2 cellular contexts compared by ENCODE assay signal in the genomic region with DNA sequence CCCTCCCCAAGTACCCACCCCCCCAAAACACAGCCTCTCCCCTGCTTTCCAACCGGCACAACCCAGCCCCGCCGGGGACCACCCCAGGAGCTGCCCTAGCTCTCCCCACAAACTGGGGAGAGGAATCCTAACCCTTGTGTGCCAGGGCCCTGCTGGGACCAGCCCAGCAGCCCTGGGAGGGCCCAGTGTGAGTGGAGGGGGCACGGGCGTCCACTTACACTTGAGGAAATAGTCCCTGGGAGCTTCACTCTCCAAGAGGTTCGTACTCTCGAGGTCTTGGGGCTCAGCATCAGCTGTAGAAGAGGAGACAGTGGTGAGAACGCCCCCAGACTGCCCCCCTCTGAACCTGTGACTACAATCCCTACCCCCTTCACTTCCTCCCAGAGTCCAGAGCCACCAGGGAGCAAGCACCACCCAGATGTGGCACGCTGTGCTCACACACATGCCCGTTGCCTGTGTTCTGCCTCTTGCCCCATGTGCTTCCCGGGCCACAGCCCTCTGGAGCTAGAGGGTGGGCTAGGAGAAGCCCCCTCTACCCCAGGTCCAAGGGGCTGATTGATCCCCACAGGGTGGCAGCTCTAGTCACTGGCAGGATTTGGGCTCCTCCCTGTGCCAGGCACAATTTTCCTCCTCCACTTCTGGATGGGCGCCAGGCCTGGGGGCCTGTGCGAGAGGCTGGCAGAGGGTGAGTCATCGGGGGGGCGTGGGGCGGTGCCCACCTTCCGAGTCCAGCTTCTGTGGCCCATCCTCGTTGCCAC.
TF ChIP-seq lines count a peak whose summit lies in the region.

No MANE protein-coding gene starts in this region.

TF ChIP-seq in A549, 52 proteins besides CTCF, POLR2A, EP300 and RAD21:
- TF ChIP-seq FOSL2 (IDR thresholded peaks at IDR 0.05) (no peak), FOSL2 (CRISPR knock-in tag; IDR thresholded peaks at IDR 0.05) (peak; percentile 84), ZNF302 (CRISPR knock-in tag; IDR thresholded peaks at IDR 0.05) (no peak)

TF ChIP-seq in K562, 482 proteins besides CTCF, POLR2A, EP300 and RAD21:
- TF ChIP-seq CSDE1 (IDR thresholded peaks at IDR 0.05) (no peak), ZNF668 (CRISPR knock-in tag; IDR thresholded peaks at IDR 0.05) (no peak), ZNF444 (CRISPR knock-in tag; IDR thresholded peaks at IDR 0.05) (no peak), ZNF274 (IDR thresholded peaks at IDR 0.05; ENCODE audit: borderline replicate concordance, low read depth, low read length) (no peak), ZNF165 (CRISPR knock-in tag; IDR thresholded peaks at IDR 0.05; ENCODE audit: borderline replicate concordance) (no peak), RBFOX2 (IDR thresholded peaks at IDR 0.05; ENCODE audit: low read depth, low read length) (0 out of 2 replicates have a peak, but pooled peaks have one; percentile 17), SPI1 (IDR thresholded peaks at IDR 0.05; ENCODE audit: borderline replicate concordance, low read depth, low read length) (0 out of 2 replicates have a peak, but pooled peaks have one; percentile 6), STAG1 (CRISPR knock-in tag; IDR thresholded peaks at IDR 0.05; ENCODE audit: borderline replicate concordance) (no peak), CBFA2T2 (conservative IDR thresholded peaks at IDR 0.05) (no peak), PHTF2 (CRISPR knock-in tag; IDR thresholded peaks at IDR 0.05) (no peak), ZNF253 (CRISPR knock-in tag; conservative IDR thresholded peaks at IDR 0.05) (no peak)
- TF ChIP-seq, protein P1, sequence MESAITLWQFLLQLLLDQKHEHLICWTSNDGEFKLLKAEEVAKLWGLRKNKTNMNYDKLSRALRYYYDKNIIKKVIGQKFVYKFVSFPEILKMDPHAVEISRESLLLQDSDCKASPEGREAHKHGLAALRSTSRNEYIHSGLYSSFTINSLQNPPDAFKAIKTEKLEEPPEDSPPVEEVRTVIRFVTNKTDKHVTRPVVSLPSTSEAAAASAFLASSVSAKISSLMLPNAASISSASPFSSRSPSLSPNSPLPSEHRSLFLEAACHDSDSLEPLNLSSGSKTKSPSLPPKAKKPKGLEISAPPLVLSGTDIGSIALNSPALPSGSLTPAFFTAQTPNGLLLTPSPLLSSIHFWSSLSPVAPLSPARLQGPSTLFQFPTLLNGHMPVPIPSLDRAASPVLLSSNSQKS (CRISPR knock-in tag; IDR thresholded peaks at IDR 0.05), result no peak
